ENCODE assay signal across 20 cellular contexts in the genomic region with DNA sequence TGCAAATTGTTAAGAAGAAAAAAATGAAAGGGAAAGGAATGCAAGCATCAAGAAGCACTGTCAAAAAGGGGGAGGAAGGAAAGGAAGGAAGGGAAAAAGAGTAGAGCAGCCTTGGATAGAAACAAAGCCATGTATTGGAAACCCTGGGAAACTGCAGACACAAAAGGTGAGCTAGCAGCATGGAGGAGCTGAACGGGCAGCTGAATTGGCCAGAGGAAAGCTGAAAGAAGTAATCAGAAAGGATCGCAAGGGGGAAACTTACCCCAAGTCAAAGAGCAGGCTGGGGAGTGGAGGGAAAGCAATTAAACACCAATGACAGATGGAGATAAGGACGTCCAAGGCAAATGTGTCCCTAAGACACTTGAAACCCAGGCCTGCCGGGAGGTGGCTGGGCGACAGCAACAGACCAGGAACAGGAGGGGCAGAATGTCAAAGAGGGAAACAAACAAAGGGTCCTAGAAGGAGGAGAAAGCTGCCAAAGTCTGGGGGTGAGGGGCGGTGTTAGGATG.
DNase-seq lines count a peak whose midpoint lies in the region; ATAC-seq and TF ChIP-seq lines count a peak whose summit lies in the region.
"Had no signal": no experiment of that assay in that cellular context is flagged by ENCODE, and none has a peak within 500 bp of the region (broad histone marks: within the 10 kb centered on the region; RNA-seq: fewer than 3 reads in every experiment).

No MANE protein-coding gene starts in this region.

- H3K27ac ChIP-seq in HUES64 (ENCODE audit: low read depth, low read length), result peak overlapping the region; percentile 49
- peak overlapping the region; percentile 58 to 60 for H3K27ac ChIP-seq in ascending aorta
- peak overlapping the region; percentile 67 for H3K27ac ChIP-seq in rectal smooth muscle tissue (ENCODE audit: low read depth, low read length)
- H3K27ac ChIP-seq in spleen, result no peak overlapping the region

- H3K4me3 ChIP-seq in HUES64 (ENCODE audit: low read length) (no peak overlapping the region), ascending aorta (peak overlapping the region in 1 of 2 donors; percentile 5), rectal smooth muscle tissue (ENCODE audit: low read length) (no peak overlapping the region), spleen (no peak overlapping the region)

- no peak for DNase-seq in ascending aorta (ENCODE audit: low spot score in 2 of 2)
- DNase-seq in iPS-NIHi7 (ENCODE audit: extremely low spot score), result peak; percentile 30
- DNase-seq in spleen, result no peak
- DNase-seq in GM20000 (ENCODE audit: low spot score), result no peak
- DNase-seq in natural killer cell treated with Interleukin-12 subunit alpha and Interleukin-12 subunit beta and Interleukin-15 and Interleukin-18, amount 100 ng/mL, for 72 hours (ENCODE audit: low spot score), result no peak
- DNase-seq in NK-92 treated with Interleukin-12 subunit alpha and Interleukin-12 subunit beta, amount 100 ng/mL, for 24 hours (lab: John Stamatoyannopoulos, UW), result no peak
- DNase-seq: activated CD4-positive, CD25-positive, alpha-beta regulatory T cell treated with anti-CD3 and anti-CD28 coated beads, Interleukin-2, amount 50 U/mL, for 72 hours; activated CD8-positive, alpha-beta memory T cell treated with anti-CD3 and anti-CD28 coated beads, Interleukin-2, amount 50 U/mL, for 4 hours; DMS79; HCEC 1CT; left cardiac atrium; naive thymus-derived CD4-positive, alpha-beta T cell; NCI-H1436 treated with DMSO at 0.1 percent for 48 hours; NCI-H510A treated with DMSO at 0.1 percent for 48 hours; small intestine had no signal

- peaks cover 51% of the 10 kb centered on the region for H3K4me1 ChIP-seq in HUES64 (ENCODE audit: insufficient read depth, low read length)
- peaks cover 13 to 57% of the 10 kb centered on the region in 2 donors for H3K4me1 ChIP-seq in ascending aorta
- peaks cover 43% of the 10 kb centered on the region for H3K4me1 ChIP-seq in rectal smooth muscle tissue (ENCODE audit: control insufficient read depth, insufficient read depth, low read length)
- peaks cover 0 to 56% (median 18%) of the 10 kb centered on the region in 6 donors for H3K4me1 ChIP-seq in spleen

- H3K9ac ChIP-seq in HUES64 (ENCODE audit: low read depth, low read length) (no peak overlapping the region; the same call in 1 of the 2 replicates), rectal smooth muscle tissue (ENCODE audit: low read length) (no peak overlapping the region)

- H3K9me3 Mint-ChIP-seq in natural killer cell treated with Interleukin-12 subunit alpha and Interleukin-12 subunit beta and Interleukin-15 and Interleukin-18, amount 100 ng/mL, for 72 hours, result no peaks in the 10 kb centered on the region
- H3K9me3 Mint-ChIP-seq: central memory CD8-positive, alpha-beta T cell had no signal

- no peak overlapping the region for H3K27ac Mint-ChIP-seq in natural killer cell treated with Interleukin-12 subunit alpha and Interleukin-12 subunit beta and Interleukin-15 and Interleukin-18, amount 100 ng/mL, for 72 hours
- H3K27ac Mint-ChIP-seq: activated naive CD8-positive, alpha-beta T cell; B cell had no signal

- H3K36me3 ChIP-seq in HUES64 (ENCODE audit: insufficient read depth, low read length) (no peaks in the 10 kb centered on the region), ascending aorta (peaks cover 0 to 4% of the 10 kb centered on the region in 2 donors), rectal smooth muscle tissue (ENCODE audit: control insufficient read depth, insufficient read depth, low read length) (no peaks in the 10 kb centered on the region), spleen (no peaks in the 10 kb centered on the region)

- intact Hi-C loops in ascending aorta (cut with DNase I), result no loop called here
- intact Hi-C loops in spleen (cut with DNase I; ENCODE audit: low total_unique reads), result no loop called here

- no peak for ATAC-seq in natural killer cell treated with Interleukin-12 subunit alpha and Interleukin-12 subunit beta and Interleukin-15 and Interleukin-18, amount 100 ng/mL, for 72 hours
- ATAC-seq: left cardiac atrium; naive thymus-derived CD4-positive, alpha-beta T cell had no signal

- no peaks in the 10 kb centered on the region for H3K27me3 Mint-ChIP-seq in natural killer cell treated with Interleukin-12 subunit alpha and Interleukin-12 subunit beta and Interleukin-15 and Interleukin-18, amount 100 ng/mL, for 72 hours
- H3K27me3 Mint-ChIP-seq: activated naive CD8-positive, alpha-beta T cell; central memory CD8-positive, alpha-beta T cell had no signal

- TF ChIP-seq POLR2A in spleen (IDR thresholded peaks at IDR 0.05), result no peak

- no peak for TF ChIP-seq CTCF in ascending aorta (IDR thresholded peaks at IDR 0.05)
- TF ChIP-seq CTCF in spleen (IDR thresholded peaks at IDR 0.05 in 8 of 11, conservative IDR thresholded peaks at IDR 0.05 in 3 of 11), result no peak
- no peak for TF ChIP-seq CTCF in GM20000 (IDR thresholded peaks at IDR 0.05; ENCODE audit: extremely low read depth, missing control alignments)

- H3K36me3 Mint-ChIP-seq in natural killer cell treated with Interleukin-12 subunit alpha and Interleukin-12 subunit beta and Interleukin-15 and Interleukin-18, amount 100 ng/mL, for 72 hours, result no peaks in the 10 kb centered on the region

- peaks cover 5 to 18% of the 10 kb centered on the region in 2 donors for H3K4me1 Mint-ChIP-seq in natural killer cell treated with Interleukin-12 subunit alpha and Interleukin-12 subunit beta and Interleukin-15 and Interleukin-18, amount 100 ng/mL, for 72 hours (ENCODE audit: low read depth in 2 of 2)

- 26% methylated on average over 6 of the region's 6 CpGs for WGBS in HUES64
- 63 to 76% (median 68%) methylated on average over 6 of the region's 6 CpGs for WGBS in spleen, 5 donors

- H3K9me3 ChIP-seq in HUES64 (ENCODE audit: insufficient read depth, low read depth, low read length) (peaks cover 5% of the 10 kb centered on the region; the same call in 1 of the 2 replicates), ascending aorta (no peaks in the 10 kb centered on the region), spleen (no peaks in the 10 kb centered on the region)

- H3K27me3 ChIP-seq in HUES64 (ENCODE audit: insufficient read depth, low read length), result peaks cover 3% of the 10 kb centered on the region
- H3K27me3 ChIP-seq in ascending aorta, result no peaks in the 10 kb centered on the region
- H3K27me3 ChIP-seq in rectal smooth muscle tissue (ENCODE audit: control insufficient read depth, insufficient read depth, low read length), result no peaks in the 10 kb centered on the region
- H3K27me3 ChIP-seq in spleen (replicated peaks in 1 of 7), result no peaks in the 10 kb centered on the region

- H3K4me3 Mint-ChIP-seq in natural killer cell treated with Interleukin-12 subunit alpha and Interleukin-12 subunit beta and Interleukin-15 and Interleukin-18, amount 100 ng/mL, for 72 hours, result no peak overlapping the region
- H3K4me3 Mint-ChIP-seq: activated naive CD8-positive, alpha-beta T cell; B cell; central memory CD8-positive, alpha-beta T cell had no signal

Comparison
In these comparisons a context has a peak if more than half of its experiments do, and no peak if none do; other contexts are left out.
1. H3K27ac ChIP-seq: peak in HUES64 (single experiment), ascending aorta (2 of 2) and rectal smooth muscle tissue (single experiment); none in spleen (0 of 8).